2 cellular contexts compared by ENCODE assay signal in genomic region chr9:78295731-78296130, GRCh38.
TF ChIP-seq lines count a peak whose summit lies in the region.

No MANE protein-coding gene starts in this region.

TF ChIP-seq in SK-N-SH, 30 proteins besides CTCF, POLR2A, EP300 and RAD21 (continued from another document):
- no peak for TF ChIP-seq IRF3 (IDR thresholded peaks at IDR 0.05; ENCODE audit: low read depth, low read length)
- TF ChIP-seq CHD2 (IDR thresholded peaks at IDR 0.05; ENCODE audit: low read length, partially characterized antibody) = no peak
- no peak for TF ChIP-seq ELF1 (IDR thresholded peaks at IDR 0.05)
- no peak for TF ChIP-seq USF2 (IDR thresholded peaks at IDR 0.05; ENCODE audit: borderline replicate concordance, low read depth, low read length)
- TF ChIP-seq FOXM1 (IDR thresholded peaks at IDR 0.05; ENCODE audit: low read depth) = no peak
- no peak for TF ChIP-seq USF1 (IDR thresholded peaks at IDR 0.05; ENCODE audit: borderline replicate concordance, low read depth)
- no peak for TF ChIP-seq EZH2phosphoT487 (IDR thresholded peaks at IDR 0.05; ENCODE audit: borderline replicate concordance, low read depth)
- TF ChIP-seq REST (IDR thresholded peaks at IDR 0.05; ENCODE audit: low read depth, low read length) = no peak
TF ChIP-seq in SK-N-SH: peak in this region for 0.

TF ChIP-seq in SK-N-SH treated with all-trans-retinoic acid at 6 μM for 48 hours, 23 proteins besides CTCF, POLR2A, EP300 and RAD21 (continued from another document):
- TF ChIP-seq ARNTL (CRISPR knock-in tag; IDR thresholded peaks at IDR 0.05; ENCODE audit: borderline replicate concordance, low read depth) (no peak), ESRRG (CRISPR knock-in tag; IDR thresholded peaks at IDR 0.05) (no peak), CREB5 (CRISPR knock-in tag; IDR thresholded peaks at IDR 0.05; ENCODE audit: low read depth) (no peak), BACH2 (CRISPR knock-in tag; IDR thresholded peaks at IDR 0.05; ENCODE audit: borderline replicate concordance) (no peak), ZNF8 (CRISPR knock-in tag; IDR thresholded peaks at IDR 0.05) (no peak), ZFP30 (CRISPR knock-in tag; IDR thresholded peaks at IDR 0.05) (no peak), TOX (CRISPR knock-in tag; IDR thresholded peaks at IDR 0.05; ENCODE audit: borderline replicate concordance) (no peak), TSHZ2 (CRISPR knock-in tag; IDR thresholded peaks at IDR 0.05) (no peak), TCF4 (CRISPR knock-in tag; IDR thresholded peaks at IDR 0.05; ENCODE audit: borderline replicate concordance) (no peak)
